In the genomic region with DNA sequence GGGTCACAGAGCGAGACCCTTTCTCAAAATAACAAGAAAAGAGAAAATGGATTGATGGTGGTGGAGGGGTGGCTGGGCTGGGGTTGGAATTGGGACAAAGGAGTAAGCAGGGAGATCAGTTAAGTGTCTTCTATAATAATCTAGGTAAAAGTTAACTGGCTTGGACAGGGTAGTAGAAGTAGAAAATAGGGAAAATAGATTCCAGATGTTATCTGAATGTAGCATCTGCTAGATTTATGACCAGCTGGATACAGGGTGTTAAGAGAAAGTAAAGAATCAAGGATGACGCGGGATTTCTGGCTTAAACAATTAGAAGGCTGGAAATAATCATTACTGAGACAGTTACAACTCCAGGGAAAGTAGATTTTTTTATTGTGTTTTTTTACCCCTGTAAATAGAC, we compare ENCODE assay signal across 17 cellular contexts. TPM values are rescaled to one million over a fixed set of nuclear protein-coding genes. Genes with fewer than 3 reads are reported as not detected.
A peak's percentile ranks its signal among the peaks of the same experiment; 100 is the strongest.
DNase-seq lines count a peak whose midpoint lies in the region; ATAC-seq, FAIRE-seq and TF ChIP-seq lines count a peak whose summit lies in the region.
"Had no signal": no experiment of that assay in that cellular context is flagged by ENCODE, and none has a peak within 500 bp of the region (broad histone marks: within the 10 kb centered on the region; RNA-seq: fewer than 3 reads in every experiment).

No MANE protein-coding gene starts in this region.

- CTCF ChIA-PET in T-cell (lab: Charles Lee): no interaction called here

- no peak for TF ChIP-seq POLR2A in transverse colon (IDR thresholded peaks at IDR 0.05)
- TF ChIP-seq POLR2A in stomach (IDR thresholded peaks at IDR 0.05): no peak
- no peak for TF ChIP-seq POLR2A in GM12891 (IDR thresholded peaks at IDR 0.05; ENCODE audit: low read depth, low read length)

- in situ Hi-C loops in transverse colon (cut with MboI; ENCODE audit: low pct_ligation_motif_present in 1 of 4, low pct_unique_long_range_greater_than_20kb in 1 of 4, low sequenced_read_pairs in 3 of 4): no loop called here

- TF ChIP-seq EP300 in transverse colon (IDR thresholded peaks at IDR 0.05; ENCODE audit: low read depth): no peak
- TF ChIP-seq EP300 in stomach (IDR thresholded peaks at IDR 0.05): no peak

- no peak for TF ChIP-seq CTCF in hepatocyte (IDR thresholded peaks at IDR 0.05; ENCODE audit: poor library complexity)
- TF ChIP-seq CTCF in transverse colon (IDR thresholded peaks at IDR 0.05): no peak
- no peak for TF ChIP-seq CTCF in kidney (IDR thresholded peaks at IDR 0.05; ENCODE audit: borderline replicate concordance, extremely low read depth, insufficient read depth)
- no peak for TF ChIP-seq CTCF in stomach (IDR thresholded peaks at IDR 0.05)

- peaks cover 98% of the 10 kb centered on the region for H3K79me2 ChIP-seq in hepatocyte

- WGBS in hepatocyte (ENCODE audit: low lambda C conversion rate, missing lambda C conversion rate): 68% methylated on average over 3 of the region's 3 CpGs
- whole genome bisulfite sequencing in transverse colon (ENCODE audit: low coverage in 1 of 2), 2 donors: 80 to 89% methylated on average over 3 of the region's 3 CpGs
- WGBS in stomach, 5 donors: 73 to 93% (median 88%) methylated on average over 3 of the region's 3 CpGs

- no peak overlapping the region for H3K4me3 ChIP-seq in hepatocyte
- H3K4me3 ChIP-seq in transverse colon: no peak overlapping the region
- H3K4me3 ChIP-seq in kidney (ENCODE audit: low read length in 2 of 2): no peak overlapping the region
- no peak overlapping the region for H3K4me3 ChIP-seq in stomach
- H3K4me3 ChIP-seq: lower lobe of right lung, Peyer's patch had no signal

- H3K36me3 ChIP-seq in hepatocyte (replicated peaks; ENCODE audit: insufficient read depth, low read depth) (no peaks in the 10 kb centered on the region), transverse colon (no peaks in the 10 kb centered on the region), kidney (ENCODE audit: control insufficient read depth in 1 of 2, insufficient read depth in 2 of 2, low read length in 2 of 2) (no peaks in the 10 kb centered on the region), stomach (no peaks in the 10 kb centered on the region)
- H3K36me3 ChIP-seq: brain microvascular endothelial cell, Peyer's patch had no signal

- ATAC-seq in T-cell (replicated peaks in 1 of 4): no peak
- ATAC-seq: lower lobe of right lung had no signal

- H3K9me3 Mint-ChIP-seq in T-helper 2 cell treated with Interferon-gamma antibody and Interleukin-4, amounts not matched to agents 5 μg/mL and 100 μg/mL, for 36 hours: no peaks in the 10 kb centered on the region
- H3K9me3 Mint-ChIP-seq in T-cell: no peaks in the 10 kb centered on the region
- H3K9me3 Mint-ChIP-seq: activated B cell treated with CpG ODN at 0.5 μM for 24 hours had no signal

- H3K27ac Mint-ChIP-seq in T-helper 2 cell treated with Interferon-gamma antibody and Interleukin-4, amounts not matched to agents 5 μg/mL and 100 μg/mL, for 36 hours: peak overlapping the region; percentile 10
- H3K27ac Mint-ChIP-seq in T-cell: peak overlapping the region; percentile 1
- H3K27ac Mint-ChIP-seq: activated B cell treated with CpG ODN at 0.5 μM for 24 hours had no signal

- intact Hi-C loops in transverse colon (cut with DNase I; ENCODE audit: low total_unique reads): no loop called here
- intact Hi-C loops in kidney (cut with DNase I): no loop called here
- intact Hi-C loops in stomach (cut with DNase I; ENCODE audit: low total_unique reads): no loop called here

- H3K27me3 ChIP-seq in hepatocyte: no peaks in the 10 kb centered on the region
- no peaks in the 10 kb centered on the region for H3K27me3 ChIP-seq in transverse colon
- H3K27me3 ChIP-seq in stomach: no peaks in the 10 kb centered on the region
- H3K27me3 ChIP-seq: brain microvascular endothelial cell, Peyer's patch had no signal

- no peak overlapping the region for H3K27ac ChIP-seq in hepatocyte
- peak overlapping the region; percentile 51 to 61 (median 55) for H3K27ac ChIP-seq in transverse colon
- no peak overlapping the region for H3K27ac ChIP-seq in kidney (ENCODE audit: low read depth in 2 of 2, low read length in 2 of 2)
- H3K27ac ChIP-seq in stomach: no peak overlapping the region
- H3K27ac ChIP-seq: brain microvascular endothelial cell, lower lobe of right lung, Peyer's patch had no signal

- no peak for DNase-seq in T-helper 2 cell treated with Interferon-gamma antibody and Interleukin-4, amounts not matched to agents 5 μg/mL and 100 μg/mL, for 36 hours (ENCODE audit: low spot score)
- no peak for DNase-seq in T-helper 2 cell
- no peak for DNase-seq in T-cell
- DNase-seq in hepatocyte (ENCODE audit: low spot score): no peak
- no peak for DNase-seq in transverse colon
- no peak for DNase-seq in kidney
- DNase-seq in stomach: no peak
- no peak for DNase-seq in GM12891 (ENCODE audit: insufficient read length, low spot score)
- DNase-seq: activated B cell treated with CpG ODN at 0.5 μM for 24 hours; activated naive CD4-positive, alpha-beta T cell; brain microvascular endothelial cell; lower lobe of right lung; MM.1S; NCI-H2029 treated with DMSO at 0.1 percent for 48 hours had no signal

- H3K4me1 ChIP-seq in hepatocyte (ENCODE audit: insufficient read depth): no peaks in the 10 kb centered on the region
- peaks cover 2 to 58% (median 37%) of the 10 kb centered on the region in 4 donors for H3K4me1 ChIP-seq in transverse colon
- H3K4me1 ChIP-seq in kidney (ENCODE audit: control insufficient read depth in 1 of 2, insufficient read depth in 1 of 2, low read depth in 1 of 2, low read length in 2 of 2): peaks cover 0 to 4% of the 10 kb centered on the region in 2 donors
- peaks cover 15 to 50% (median 34%) of the 10 kb centered on the region in 4 donors for H3K4me1 ChIP-seq in stomach

- H3K27me3 Mint-ChIP-seq in T-helper 2 cell treated with Interferon-gamma antibody and Interleukin-4, amounts not matched to agents 5 μg/mL and 100 μg/mL, for 36 hours (ENCODE audit: low read depth): no peaks in the 10 kb centered on the region
- no peaks in the 10 kb centered on the region for H3K27me3 Mint-ChIP-seq in T-cell
- H3K27me3 Mint-ChIP-seq: activated B cell treated with CpG ODN at 0.5 μM for 24 hours had no signal

- peaks cover 4% of the 10 kb centered on the region for H3K36me3 Mint-ChIP-seq in T-helper 2 cell treated with Interferon-gamma antibody and Interleukin-4, amounts not matched to agents 5 μg/mL and 100 μg/mL, for 36 hours (ENCODE audit: low read depth)
- H3K36me3 Mint-ChIP-seq in T-cell: peaks cover 32% of the 10 kb centered on the region

- FAIRE-seq in kidney (lab: Jason Lieb, UNC): no peak
- no peak for FAIRE-seq in GM12891 (lab: Jason Lieb, UNC)
- FAIRE-seq: HepG2 had no signal

- peak overlapping the region; percentile 57 for H3K4me2 ChIP-seq in hepatocyte

- peaks cover 23% of the 10 kb centered on the region for H3K4me1 Mint-ChIP-seq in T-helper 2 cell treated with Interferon-gamma antibody and Interleukin-4, amounts not matched to agents 5 μg/mL and 100 μg/mL, for 36 hours (ENCODE audit: low read depth)
- peaks cover 73 to 83% (median 78%) of the 10 kb centered on the region in 3 donors for H3K4me1 Mint-ChIP-seq in T-cell

- H3K9me2 ChIP-seq in hepatocyte (replicated peaks; ENCODE audit: insufficient read depth): no peaks in the 10 kb centered on the region

- POLR2A ChIA-PET in T-cell (lab: Charles Lee): no interaction called here

- H3K9ac ChIP-seq in kidney (ENCODE audit: low read length in 2 of 2): no peak overlapping the region

- no peak overlapping the region for H3K4me3 Mint-ChIP-seq in T-helper 2 cell treated with Interferon-gamma antibody and Interleukin-4, amounts not matched to agents 5 μg/mL and 100 μg/mL, for 36 hours
- H3K4me3 Mint-ChIP-seq in T-cell: no peak overlapping the region
- H3K4me3 Mint-ChIP-seq: activated B cell treated with CpG ODN at 0.5 μM for 24 hours, neural crest cell had no signal

- no peak overlapping the region for H2AFZ ChIP-seq in hepatocyte

- H3K9me3 ChIP-seq in hepatocyte (ENCODE audit: low read depth) (no peaks in the 10 kb centered on the region), transverse colon (no peaks in the 10 kb centered on the region), kidney (ENCODE audit: control insufficient read depth in 1 of 2, low read length in 2 of 2) (no peaks in the 10 kb centered on the region), stomach (no peaks in the 10 kb centered on the region)
- H3K9me3 ChIP-seq: lower lobe of right lung, Peyer's patch had no signal

- H4K20me1 ChIP-seq in hepatocyte (ENCODE audit: insufficient read depth, poor library complexity, severe bottlenecking): peaks cover 59% of the 10 kb centered on the region

TF ChIP-seq in GM12891, 5 proteins besides CTCF, POLR2A, EP300 and RAD21:
- TF ChIP-seq SPI1 (IDR thresholded peaks at IDR 0.05; ENCODE audit: low read depth, low read length): no peak
- no peak for TF ChIP-seq POLR2AphosphoS5 (IDR thresholded peaks at IDR 0.05; ENCODE audit: low read depth, low read length)
- no peak for TF ChIP-seq TAF1 (IDR thresholded peaks at IDR 0.05; ENCODE audit: low read depth, low read length)
- no peak for TF ChIP-seq POU2F2 (IDR thresholded peaks at IDR 0.05; ENCODE audit: low read depth, low read length)
- TF ChIP-seq PAX5 (IDR thresholded peaks at IDR 0.05; ENCODE audit: insufficient read depth, low read length, severe bottlenecking): no peak

RNA-seq across cellular contexts. Expression of gene PPP6C, which starts 13.0 kb away (rescaled TPM):
- total RNA-seq in T-cell: 10 to 100 TPM; 34.0 to 42.7 (median 37.0) TPM
- total RNA-seq in hepatocyte: 35.2 and 36.2 TPM in 2 replicates
- polyA plus RNA-seq in hepatocyte: 24.7 and 27.1 TPM in 2 replicates
- total RNA-seq in transverse colon: 10 to 100 TPM; 15.1 to 34.7 (median 29.9) TPM
- 43.9 TPM for total RNA-seq in kidney
- polyA plus RNA-seq in kidney (ENCODE audit: insufficient read depth, low read depth, low replicate concordance): 30.4 TPM
- total RNA-seq in stomach: 10 to 100 TPM in 4 of 5 donors, 1 to 10 TPM in 1; 4.6 to 62.0 (median 28.8) TPM
- 10 to 100 TPM; 19.0 to 32.2 (median 20.9) TPM for polyA plus RNA-seq in stomach
- polyA plus RNA-seq in GM12891 (2012; ENCODE audit: low read depth, missing spikeins): 16.1 TPM

RNA-seq across cellular contexts. Expression of gene RABEPK, which starts 23.7 kb away (rescaled TPM):
- 10 to 100 TPM; 12.0 to 16.3 (median 15.6) TPM for total RNA-seq in T-cell
- 18.2 and 20.4 TPM in 2 replicates for total RNA-seq in hepatocyte
- polyA plus RNA-seq in hepatocyte: 30.1 and 33.1 TPM in 2 replicates
- total RNA-seq in transverse colon: 1 to 10 TPM in 3 of 4 donors, not detected in 1; 5.2 to 8.7 (median 8.6) TPM
- 12.6 TPM for total RNA-seq in kidney
- polyA plus RNA-seq in kidney (ENCODE audit: insufficient read depth, low read depth, low replicate concordance): 24.8 TPM
- 10 to 100 TPM; 11.2 to 32.6 (median 12.7) TPM for total RNA-seq in stomach
- polyA plus RNA-seq in stomach: 10 to 100 TPM; 17.4 to 18.8 (median 17.9) TPM
- polyA plus RNA-seq in GM12891 (2012; ENCODE audit: low read depth, missing spikeins): 29.1 TPM

RNA-seq across cellular contexts. Expression of gene SCAI, which starts 33.3 kb away (rescaled TPM):
- total RNA-seq in T-cell (10 to 100 TPM; 11.4 to 14.3 (median 13.3) TPM), hepatocyte (6.3 and 10.5 TPM in 2 replicates), transverse colon (10 to 100 TPM; 10.4 to 38.6 (median 13.2) TPM), kidney (6.9 TPM), stomach (10 to 100 TPM in 3 of 5 donors, 1 to 10 TPM in 2; 1.2 to 21.0 (median 11.7) TPM)
- polyA plus RNA-seq in hepatocyte (0.97 and 3.1 TPM in 2 replicates), kidney (ENCODE audit: insufficient read depth, low read depth, low replicate concordance) (1.4 TPM), stomach (under 1 TPM; 0.46 to 0.83 (median 0.50) TPM)
- 1.8 TPM for polyA plus RNA-seq in GM12891 (2012; ENCODE audit: low read depth, missing spikeins)

Comparison
In these comparisons a context has a peak if more than half of its experiments do, and no peak if none do; other contexts are left out.
1. H3K27ac ChIP-seq: peak in transverse colon (4 of 4); none in hepatocyte (single experiment), kidney (0 of 2) and stomach (0 of 5).